2 cellular contexts compared by ENCODE assay signal in the genomic region with DNA sequence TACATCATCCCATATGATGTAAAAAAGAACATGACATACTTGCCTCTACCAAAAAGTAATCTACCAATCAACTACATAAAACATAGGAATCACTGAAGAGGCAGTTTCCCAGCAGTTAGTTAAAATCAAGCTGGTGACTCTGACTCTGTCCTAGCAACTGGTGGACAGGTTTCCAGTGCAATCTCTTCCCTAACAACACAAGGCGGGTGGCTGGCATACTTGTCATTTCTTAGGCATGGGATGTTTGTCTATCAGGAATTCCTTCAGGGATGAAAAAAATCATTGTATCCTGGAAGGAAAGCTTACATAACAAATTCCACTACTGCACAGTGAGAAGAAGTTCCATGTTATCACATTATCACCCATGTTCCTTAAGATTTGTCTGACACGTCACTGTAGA.
TF ChIP-seq lines count a peak whose summit lies in the region.

No MANE protein-coding gene starts in this region.

TF ChIP-seq in H1, 55 proteins besides CTCF, POLR2A, EP300 and RAD21 (continued from another document):
- TF ChIP-seq NANOG (IDR thresholded peaks at IDR 0.05; ENCODE audit: insufficient read depth, low read depth, low read length, poor library complexity, severe bottlenecking): no peak
- no peak for TF ChIP-seq CEBPB (IDR thresholded peaks at IDR 0.05; ENCODE audit: low read depth, low read length)
- TF ChIP-seq KDM5A (IDR thresholded peaks at IDR 0.05; ENCODE audit: low read length): no peak
- TF ChIP-seq TBP (IDR thresholded peaks at IDR 0.05; ENCODE audit: low read depth, low read length): no peak
- TF ChIP-seq KDM1A (IDR thresholded peaks at IDR 0.05; ENCODE audit: borderline replicate concordance, low read length): no peak

TF ChIP-seq in HEK293T, 16 proteins besides CTCF, POLR2A, EP300 and RAD21 (continued from another document):
- TF ChIP-seq, protein P1, sequence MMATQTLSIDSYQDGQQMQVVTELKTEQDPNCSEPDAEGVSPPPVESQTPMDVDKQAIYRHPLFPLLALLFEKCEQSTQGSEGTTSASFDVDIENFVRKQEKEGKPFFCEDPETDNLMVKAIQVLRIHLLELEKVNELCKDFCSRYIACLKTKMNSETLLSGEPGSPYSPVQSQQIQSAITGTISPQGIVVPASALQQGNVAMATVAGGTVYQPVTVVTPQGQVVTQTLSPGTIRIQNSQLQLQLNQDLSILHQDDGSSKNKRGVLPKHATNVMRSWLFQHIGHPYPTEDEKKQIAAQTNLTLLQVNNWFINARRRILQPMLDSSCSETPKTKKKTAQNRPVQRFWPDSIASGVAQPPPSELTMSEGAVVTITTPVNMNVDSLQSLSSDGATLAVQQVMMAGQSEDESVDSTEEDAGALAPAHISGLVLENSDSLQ (IDR thresholded peaks at IDR 0.05): no peak
- TF ChIP-seq L3MBTL2 (conservative IDR thresholded peaks at IDR 0.05) (no peak), LEF1 (IDR thresholded peaks at IDR 0.05; ENCODE audit: borderline replicate concordance) (no peak), ZNF384 (IDR thresholded peaks at IDR 0.05) (no peak), NFRKB (IDR thresholded peaks at IDR 0.05) (no peak), FOXA1 (IDR thresholded peaks at IDR 0.05) (no peak), ELF4 (IDR thresholded peaks at IDR 0.05) (no peak), BHLHE40 (IDR thresholded peaks at IDR 0.05; ENCODE audit: borderline replicate concordance) (no peak)
